ENCODE assay signal across 8 cellular contexts in genomic region chr6:31834367-31834703, GRCh38. TPM values are rescaled to one million over a fixed set of nuclear protein-coding genes. Genes with fewer than 3 reads are reported as not detected.
A peak's percentile ranks its signal among the peaks of the same experiment; 100 is the strongest.
DNase-seq lines count a peak whose midpoint lies in the region; ATAC-seq, FAIRE-seq and TF ChIP-seq lines count a peak whose summit lies in the region.

No MANE protein-coding gene starts in this region.

- ATAC-seq in HG02678 (IDR thresholded peaks at IDR 0.05; ENCODE audit: unreplicated experiment): peak; percentile 49
- no peak for ATAC-seq in HG02852 (IDR thresholded peaks at IDR 0.05; ENCODE audit: unreplicated experiment)

- H4K8ac ChIP-seq in H1 (ENCODE audit: extremely low read depth, insufficient read depth, low read length) (no peak overlapping the region; the same call in 1 of the 2 replicates), mesenchymal stem cell (ENCODE audit: low read length) (peak overlapping the region; percentile 48)

- H2BK12ac ChIP-seq in H1 (ENCODE audit: low read depth, low read length) (no peak overlapping the region), mesenchymal stem cell (ENCODE audit: low read length in 2 of 2) (no peak overlapping the region)

- H3K36me3 ChIP-seq in H1 (ENCODE audit: control insufficient read depth in 2 of 4, insufficient read depth in 4 of 4, low read length in 3 of 4): peaks cover 24 to 40% (median 30%) of the 10 kb centered on the region in 4 experiments
- H3K36me3 ChIP-seq in mesenchymal stem cell (ENCODE audit: control insufficient read depth in 1 of 2, insufficient read depth in 2 of 2, low read depth in 1 of 2, low read length in 2 of 2): peaks cover 24 to 33% of the 10 kb centered on the region in 2 experiments

- H4K20me1 ChIP-seq in H1 (replicated peaks in 1 of 2; ENCODE audit: control insufficient read depth in 1 of 2, insufficient read depth in 2 of 2, low read length in 2 of 2): peaks cover 14 to 22% of the 10 kb centered on the region in 2 experiments

- H3K9me3 ChIP-seq in H1 (ENCODE audit: insufficient read depth in 2 of 2, low read depth in 1 of 2, low read length in 1 of 2) (no peaks in the 10 kb centered on the region), mesenchymal stem cell (ENCODE audit: control insufficient read depth, low read length) (no peaks in the 10 kb centered on the region)

- H3K23me2 ChIP-seq in H1 (ENCODE audit: low read depth, low read length): peaks cover 20% of the 10 kb centered on the region

- peak overlapping the region; percentile 77 for H3K56ac ChIP-seq in H1 (replicated peaks; ENCODE audit: insufficient read length, low read depth, low read length)

- H3K79me2 ChIP-seq in H1 (ENCODE audit: control insufficient read depth in 1 of 2, insufficient read depth in 2 of 2, low read length in 2 of 2): peaks cover 17 to 60% of the 10 kb centered on the region in 2 experiments

- H2AFZ ChIP-seq in H1 (ENCODE audit: low read length) (peak overlapping the region; percentile 87), mesenchymal stem cell (ENCODE audit: low read depth, low read length) (no peak overlapping the region)

- H3K4me2 ChIP-seq in H1 (ENCODE audit: insufficient read depth in 1 of 2, low read depth in 2 of 2, low read length in 2 of 2) (peak overlapping the region; percentile 84 to 99), mesenchymal stem cell (ENCODE audit: low read length, poor library complexity, severe bottlenecking) (peak overlapping the region; percentile 77)

- TF ChIP-seq CTCF in WI38 (IDR thresholded peaks at IDR 0.05; ENCODE audit: low read depth, low read length) (no peak), H1 (IDR thresholded peaks at IDR 0.05; ENCODE audit: control extremely low read depth in 1 of 3, insufficient read depth in 1 of 3, low read depth in 1 of 3, low read length in 3 of 3) (no peak)

- H3K4ac ChIP-seq in H1 (replicated peaks; ENCODE audit: insufficient read length, low read depth, low read length) (no peak overlapping the region), mesenchymal stem cell (ENCODE audit: low read depth in 1 of 2, low read length in 2 of 2) (peak overlapping the region in 1 of 2 experiments; percentile 91)

- H2BK5ac ChIP-seq in H1 (ENCODE audit: low read depth, low read length) (peak overlapping the region; percentile 83; the same call in 1 of the 2 replicates), mesenchymal stem cell (ENCODE audit: low read depth, low read length, poor library complexity, severe bottlenecking) (peak overlapping the region; percentile 91)

- H2BK120ac ChIP-seq in H1 (replicated peaks; ENCODE audit: low read depth, low read length) (no peak overlapping the region), mesenchymal stem cell (ENCODE audit: low read depth, low read length) (no peak overlapping the region)

- peak; percentile 92 for DNase-seq in ELR (ENCODE audit: low read depth)
- DNase-seq in NCI-H2171 treated with DMSO at 0.1 percent for 48 hours (lab: John Stamatoyannopoulos, UW): peak; percentile 92
- peak in 1 of 2 experiments; percentile 87 for DNase-seq in H1 (ENCODE audit: low read depth in 1 of 2, low spot score in 2 of 2)
- peak; percentile 89 for DNase-seq in mesenchymal stem cell
- peak; percentile 44 for DNase-seq in stimulated activated CD8-positive, alpha-beta memory T cell treated with anti-CD3 and anti-CD28 coated beads, Interleukin-7, amount 100 ng/mL, for 24 hours (ENCODE audit: low read depth)

- no peak overlapping the region for H2BK20ac ChIP-seq in H1 (ENCODE audit: low read length)

- no peak overlapping the region for H2BK15ac ChIP-seq in H1 (ENCODE audit: low read length)
- no peak overlapping the region for H2BK15ac ChIP-seq in mesenchymal stem cell (ENCODE audit: low read depth, poor library complexity, severe bottlenecking)

- H3K18ac ChIP-seq in H1 (ENCODE audit: extremely low read depth, low read length): peak overlapping the region; percentile 83
- peak overlapping the region; percentile 71 to 80 for H3K18ac ChIP-seq in mesenchymal stem cell (ENCODE audit: low read depth in 1 of 2, low read length in 2 of 2)

- H2AK5ac ChIP-seq in H1 (ENCODE audit: low read depth, low read length) (no peak overlapping the region), mesenchymal stem cell (ENCODE audit: low read length, severe bottlenecking) (no peak overlapping the region)

- H3K27me3 ChIP-seq in H1 (replicated peaks in 1 of 4; ENCODE audit: control insufficient read depth in 3 of 4, extremely low read depth in 1 of 4, insufficient read depth in 3 of 4, low read length in 3 of 4) (no peaks in the 10 kb centered on the region), mesenchymal stem cell (ENCODE audit: control insufficient read depth in 1 of 2, insufficient read depth in 1 of 2, low read length in 2 of 2) (no peaks in the 10 kb centered on the region)

- peak overlapping the region; percentile 96 for H3K27ac ChIP-seq in H1 (ENCODE audit: low read depth, low read length)
- peak overlapping the region; percentile 95 for H3K27ac ChIP-seq in mesenchymal stem cell (ENCODE audit: low read length, poor library complexity, severe bottlenecking)

- peak overlapping the region; percentile 87 for H4K5ac ChIP-seq in H1 (ENCODE audit: insufficient read length, low read depth, low read length)

- H3K4me3 ChIP-seq in WI38 (ENCODE audit: low read depth, low read length) (peak overlapping the region; percentile 91), H1 (ENCODE audit: extremely low read depth in 1 of 4, insufficient read depth in 2 of 4, low read depth in 3 of 4, low read length in 4 of 4) (peak overlapping the region; percentile 70 to 99 (median 92)), mesenchymal stem cell (ENCODE audit: insufficient read depth in 1 of 2, low read depth in 1 of 2, low read length in 2 of 2) (peak overlapping the region in 1 of 2 experiments; percentile 100)

- no peak for TF ChIP-seq RAD21 in H1 (IDR thresholded peaks at IDR 0.05 in 1 of 2, conservative IDR thresholded peaks at IDR 0.05 in 1 of 2; ENCODE audit: low read depth in 2 of 2, low read length in 2 of 2)

- H3K79me1 ChIP-seq in H1 (ENCODE audit: low read depth, low read length) (peaks cover 5% of the 10 kb centered on the region; the same call in 1 of the 2 replicates), mesenchymal stem cell (replicated peaks; ENCODE audit: low read length, poor library complexity, severe bottlenecking) (peaks cover 5% of the 10 kb centered on the region)

- POLR2A ChIA-PET in H1 (lab: Charles Lee; ENCODE audit: partially characterized antibody): interaction anchor here (0.8 to 11.4 kb wide), 34 partner anchors 11 to 292 kb away, joined by 3 to 189 read pairs (median 5); partner anchors contain the start of genes ABHD16A, ATP6V1G2, C6orf47 and CSNK2B

- 3% methylated on average over 28 of the region's 28 CpGs; no CpG with 5 or more reads in 1 of the 2 experiments for WGBS in H1 (ENCODE audit: extremely low coverage in 1 of 2, insufficient coverage in 1 of 2, insufficient read length in 1 of 2, insufficient replicate concordance in 2 of 2, low coverage in 1 of 2, low lambda C conversion rate in 2 of 2, missing lambda C conversion rate in 1 of 2), 2 experiments
- WGBS in mesenchymal stem cell: 3% methylated on average over 28 of the region's 28 CpGs

- FAIRE-seq in H1 (lab: Jason Lieb, UNC): no peak

- no peak overlapping the region for H3K14ac ChIP-seq in H1 (ENCODE audit: insufficient read length)
- no peak overlapping the region for H3K14ac ChIP-seq in mesenchymal stem cell (ENCODE audit: low read length in 2 of 2)

- H3K4me1 ChIP-seq in H1 (replicated peaks in 1 of 4; ENCODE audit: control insufficient read depth in 3 of 4, insufficient read depth in 4 of 4, low read length in 3 of 4) (peaks cover 2 to 9% (median 6%) of the 10 kb centered on the region in 4 experiments; a peak in 5 of 7 replicates), mesenchymal stem cell (ENCODE audit: control insufficient read depth, insufficient read depth, low read depth, low read length) (peaks cover 21% of the 10 kb centered on the region)

- no peak; a peak in 1 of 3 replicates for TF ChIP-seq EP300 in H1 (IDR thresholded peaks at IDR 0.05; ENCODE audit: borderline replicate concordance in 1 of 2, low read depth in 2 of 2, low read length in 2 of 2)

- peak overlapping the region; percentile 64 for H4K91ac ChIP-seq in H1 (replicated peaks; ENCODE audit: insufficient read length, low read length)
- H4K91ac ChIP-seq in mesenchymal stem cell (ENCODE audit: low read length): no peak overlapping the region

- TF ChIP-seq POLR2A in H1 (IDR thresholded peaks at IDR 0.05; ENCODE audit: control extremely low read depth in 1 of 2, low read depth in 2 of 2, low read length in 2 of 2): no peak

- H3K23ac ChIP-seq in H1 (ENCODE audit: insufficient read length) (no peak overlapping the region), mesenchymal stem cell (ENCODE audit: low read length in 2 of 2) (no peak overlapping the region)

- CTCF ChIA-PET in H1 (lab: Charles Lee; ENCODE audit: partially characterized antibody): interaction anchor here (1.0 kb wide), 1 partner anchor 170 kb away, joined by 3 read pairs; the partner anchor contains the start of gene GPANK1

- H3K9ac ChIP-seq in H1 (replicated peaks in 1 of 4; ENCODE audit: extremely low read depth in 1 of 4, low read depth in 3 of 4, low read length in 3 of 4): peak overlapping the region in 3 of 4 experiments; percentile 87 to 96 (median 95); a peak in 6 of 7 replicates
- H3K9ac ChIP-seq in mesenchymal stem cell (ENCODE audit: low read length): peak overlapping the region; percentile 98

RNA-seq across cellular contexts. Expression of gene HSPA1B, which starts 6.8 kb away (rescaled TPM):
- 76.6 and 89.3 TPM in 2 replicates for total RNA-seq in H1 (2021; fragmentation: NEBNext Ultra II Directional; extraction: Animal tissue kit (Norgen Biotek cat#: 25700))
- 36.6 and 43.8 TPM in 2 replicates for polyA plus RNA-seq in H1 (2011; rRNA removed)
- polyA plus RNA-seq in H1 (2011; cell fraction: cytosol; rRNA removed): 31.0 TPM
- 42.2 TPM for polyA plus RNA-seq in H1 (2011; cell fraction: nucleus; rRNA removed)
- polyA plus RNA-seq in H1 (2012, experiment 1 of 2): 40.2 to 63.9 TPM (median 60.4 TPM) in 4 replicates
- polyA plus RNA-seq in H1 (2012, experiment 2 of 2): 32.5 TPM
- polyA plus RNA-seq in H1 (2013, experiment 1 of 2): 25.6 TPM
- polyA plus RNA-seq in H1 (2013, experiment 2 of 2): 26.3 TPM
- 29.4 and 32.4 TPM in 2 replicates for polyA minus RNA-seq in H1 (2011; rRNA and poly(A)+ RNA removed)
- 39.6 TPM for polyA minus RNA-seq in H1 (2011; cell fraction: cytosol; rRNA and poly(A)+ RNA removed)
- polyA minus RNA-seq in H1 (2011; cell fraction: nucleus; rRNA and poly(A)+ RNA removed): 47.0 TPM
- polyA plus RNA-seq in mesenchymal stem cell (2013, experiment 1 of 2): 29.0 TPM
- 26.7 TPM for polyA plus RNA-seq in mesenchymal stem cell (2013, experiment 2 of 2)

RNA-seq across cellular contexts. Expression of gene HSPA1A, which starts 19.0 kb away (rescaled TPM):
- 54.0 and 59.9 TPM in 2 replicates for total RNA-seq in H1 (2021; fragmentation: NEBNext Ultra II Directional; extraction: Animal tissue kit (Norgen Biotek cat#: 25700))
- 40.7 and 50.2 TPM in 2 replicates for polyA plus RNA-seq in H1 (2011; rRNA removed)
- 41.3 TPM for polyA plus RNA-seq in H1 (2011; cell fraction: cytosol; rRNA removed)
- polyA plus RNA-seq in H1 (2011; cell fraction: nucleus; rRNA removed): 38.2 TPM
- 38.3 to 62.3 TPM (median 51.4 TPM) in 4 replicates for polyA plus RNA-seq in H1 (2012, experiment 1 of 2)
- 29.0 TPM for polyA plus RNA-seq in H1 (2012, experiment 2 of 2)
- polyA plus RNA-seq in H1 (2013, experiment 1 of 2): 30.4 TPM
- polyA plus RNA-seq in H1 (2013, experiment 2 of 2): 32.2 TPM
- polyA minus RNA-seq in H1 (2011; rRNA and poly(A)+ RNA removed): 16.5 and 20.9 TPM in 2 replicates
- polyA minus RNA-seq in H1 (2011; cell fraction: cytosol; rRNA and poly(A)+ RNA removed): 28.2 TPM
- polyA minus RNA-seq in H1 (2011; cell fraction: nucleus; rRNA and poly(A)+ RNA removed): 46.1 TPM
- polyA plus RNA-seq in mesenchymal stem cell (2013, experiment 1 of 2): 42.7 TPM
- 44.5 TPM for polyA plus RNA-seq in mesenchymal stem cell (2013, experiment 2 of 2)

RNA-seq across cellular contexts. Expression of gene HSPA1L, which starts 19.3 kb away (rescaled TPM):
- total RNA-seq in H1 (2021; fragmentation: NEBNext Ultra II Directional; extraction: Animal tissue kit (Norgen Biotek cat#: 25700)): 1.6 and 1.9 TPM in 2 replicates
- polyA plus RNA-seq in H1 (2011; rRNA removed): 0.78 and 1.00 TPM in 2 replicates
- polyA plus RNA-seq in H1 (2011; cell fraction: cytosol; rRNA removed): 0.81 TPM
- 0.88 TPM for polyA plus RNA-seq in H1 (2011; cell fraction: nucleus; rRNA removed)
- polyA plus RNA-seq in H1 (2012, experiment 1 of 2): 1.3 to 1.9 TPM (median 1.7 TPM) in 4 replicates
- 0.46 TPM for polyA plus RNA-seq in H1 (2012, experiment 2 of 2)
- 0.77 TPM for polyA plus RNA-seq in H1 (2013, experiment 1 of 2)
- polyA plus RNA-seq in H1 (2013, experiment 2 of 2): 0.85 TPM
- polyA minus RNA-seq in H1 (2011; rRNA and poly(A)+ RNA removed): 0.85 and 0.88 TPM in 2 replicates
- polyA minus RNA-seq in H1 (2011; cell fraction: cytosol; rRNA and poly(A)+ RNA removed): 0.88 TPM
- 0.90 TPM for polyA minus RNA-seq in H1 (2011; cell fraction: nucleus; rRNA and poly(A)+ RNA removed)
- polyA plus RNA-seq in mesenchymal stem cell (2013, experiment 1 of 2): 0.70 TPM
- 0.64 TPM for polyA plus RNA-seq in mesenchymal stem cell (2013, experiment 2 of 2)

RNA-seq across cellular contexts. Expression of gene LSM2, which starts 27.6 kb away (rescaled TPM):
- 127 and 132 TPM in 2 replicates for total RNA-seq in H1 (2021; fragmentation: NEBNext Ultra II Directional; extraction: Animal tissue kit (Norgen Biotek cat#: 25700))
- polyA plus RNA-seq in H1 (2011; rRNA removed): 168 and 173 TPM in 2 replicates
- 120 TPM for polyA plus RNA-seq in H1 (2011; cell fraction: cytosol; rRNA removed)
- polyA plus RNA-seq in H1 (2011; cell fraction: nucleus; rRNA removed): 113 TPM
- polyA plus RNA-seq in H1 (2012, experiment 1 of 2): 145 to 181 TPM (median 164 TPM) in 4 replicates
- 295 TPM for polyA plus RNA-seq in H1 (2012, experiment 2 of 2)
- 152 TPM for polyA plus RNA-seq in H1 (2013, experiment 1 of 2)
- 160 TPM for polyA plus RNA-seq in H1 (2013, experiment 2 of 2)
- 71.6 and 92.1 TPM in 2 replicates for polyA minus RNA-seq in H1 (2011; rRNA and poly(A)+ RNA removed)
- polyA minus RNA-seq in H1 (2011; cell fraction: cytosol; rRNA and poly(A)+ RNA removed): 62.2 TPM
- polyA minus RNA-seq in H1 (2011; cell fraction: nucleus; rRNA and poly(A)+ RNA removed): 26.8 TPM
- polyA plus RNA-seq in mesenchymal stem cell (2013, experiment 1 of 2): 56.3 TPM
- 60.3 TPM for polyA plus RNA-seq in mesenchymal stem cell (2013, experiment 2 of 2)

RNA-seq across cellular contexts. Expression of gene NEU1, which starts 28.3 kb away (rescaled TPM):
- total RNA-seq in H1 (2021; fragmentation: NEBNext Ultra II Directional; extraction: Animal tissue kit (Norgen Biotek cat#: 25700)): 41.2 and 43.4 TPM in 2 replicates
- polyA plus RNA-seq in H1 (2011; rRNA removed): 65.6 and 72.1 TPM in 2 replicates
- polyA plus RNA-seq in H1 (2011; cell fraction: cytosol; rRNA removed): 61.7 TPM
- polyA plus RNA-seq in H1 (2011; cell fraction: nucleus; rRNA removed): 62.9 TPM
- 40.8 to 53.4 TPM (median 48.4 TPM) in 4 replicates for polyA plus RNA-seq in H1 (2012, experiment 1 of 2)
- polyA plus RNA-seq in H1 (2012, experiment 2 of 2): 77.0 TPM
- 72.8 TPM for polyA plus RNA-seq in H1 (2013, experiment 1 of 2)
- 82.9 TPM for polyA plus RNA-seq in H1 (2013, experiment 2 of 2)
- 50.5 and 58.6 TPM in 2 replicates for polyA minus RNA-seq in H1 (2011; rRNA and poly(A)+ RNA removed)
- polyA minus RNA-seq in H1 (2011; cell fraction: cytosol; rRNA and poly(A)+ RNA removed): 22.2 TPM
- 18.5 TPM for polyA minus RNA-seq in H1 (2011; cell fraction: nucleus; rRNA and poly(A)+ RNA removed)
- 140 TPM for polyA plus RNA-seq in mesenchymal stem cell (2013, experiment 1 of 2)
- polyA plus RNA-seq in mesenchymal stem cell (2013, experiment 2 of 2): 145 TPM
